9 cellular contexts compared by ENCODE assay signal in genomic region chr2:105144128-105144940, GRCh38.
DNase-seq lines count a peak whose midpoint lies in the region; ATAC-seq and TF ChIP-seq lines count a peak whose summit lies in the region.
"Had no signal": no experiment of that assay in that cellular context is flagged by ENCODE, and none has a peak within 500 bp of the region (broad histone marks: within the 10 kb centered on the region; RNA-seq: fewer than 3 reads in every experiment).

No MANE protein-coding gene starts in this region.

- peaks cover 2% of the 10 kb centered on the region for H3K27me3 ChIP-seq in GM06990 (replicated peaks; ENCODE audit: control insufficient read depth, insufficient read depth, low read length)

- TF ChIP-seq CTCF in GM06990 (IDR thresholded peaks at IDR 0.05; ENCODE audit: insufficient read depth, low read length, poor library complexity, severe bottlenecking) = no peak

- H3K4me3 ChIP-seq in GM06990 (replicated peaks; ENCODE audit: low read depth, low read length) = peak overlapping the region; percentile 3

- no peak for DNase-seq in GM06990 (ENCODE audit: extremely low read depth, insufficient read length)
- DNase-seq in ecto neural progenitor cell (ENCODE audit: low spot score) = peak; percentile 63
- DNase-seq in retina = peak; percentile 60
- DNase-seq in HUDEP-2 (lab: John Stamatoyannopoulos, UW; ENCODE audit: unreplicated experiment in 76 of 76) = no peak
- no peak for DNase-seq in amniotic stem cell (lab: John Stamatoyannopoulos, UW)
- no peak for DNase-seq in superior temporal gyrus (ENCODE audit: extremely low spot score)
- DNase-seq: Karpas-422, WERI-Rb-1 had no signal

- no peaks in the 10 kb centered on the region for H3K36me3 ChIP-seq in GM06990 (ENCODE audit: control insufficient read depth, insufficient read depth, low read length)
- H3K36me3 ChIP-seq: WERI-Rb-1 had no signal

- ATAC-seq in HG02884 (IDR thresholded peaks at IDR 0.05; ENCODE audit: unreplicated experiment) = peak; percentile 20

Comparison
In these comparisons a context has a peak if more than half of its experiments do, and no peak if none do; other contexts are left out.
1. DNase-seq: peak in ecto neural progenitor cell (single experiment) and retina (single experiment); none in GM06990 (single experiment), HUDEP-2 (0 of 76), amniotic stem cell (single experiment) and superior temporal gyrus (single experiment).